ENCODE assay signal across 10 cellular contexts in genomic region chr16:54446639-54447038, GRCh38.
DNase-seq lines count a peak whose midpoint lies in the region; ATAC-seq and TF ChIP-seq lines count a peak whose summit lies in the region.
"Had no signal": no experiment of that assay in that cellular context is flagged by ENCODE, and none has a peak within 500 bp of the region (broad histone marks: within the 10 kb centered on the region; RNA-seq: fewer than 3 reads in every experiment).

No MANE protein-coding gene starts in this region.

- ATAC-seq in activated CD8-positive, alpha-beta memory T cell treated with anti-CD3 and anti-CD28 coated beads, Interleukin-2, amount 10 ng/mL, durations not matched to agents 7 days and 5 days, result no peak
- ATAC-seq in activated T-helper 17 cell treated with anti-CD3 and anti-CD28 coated beads, Interleukin-2, amount 50 U/mL, for 72 hours (replicated peaks), result no peak

- no peak overlapping the region for H3K4me3 ChIP-seq in AG04449 (ENCODE audit: low read depth, low read length)
- no peak overlapping the region for H3K4me3 ChIP-seq in endodermal cell (ENCODE audit: low read length)

- WGBS in endodermal cell (ENCODE audit: insufficient coverage in 1 of 2, insufficient read length in 1 of 2), 2 experiments, result 84 to 93% methylated on average over 8 to 10 of the region's 10 CpGs

- H3K36me3 Mint-ChIP-seq in endodermal cell (ENCODE audit: low read depth), result no peaks in the 10 kb centered on the region
- no peaks in the 10 kb centered on the region for H3K36me3 Mint-ChIP-seq in activated CD8-positive, alpha-beta memory T cell treated with anti-CD3 and anti-CD28 coated beads, Interleukin-2, amount 10 ng/mL, durations not matched to agents 7 days and 5 days
- H3K36me3 Mint-ChIP-seq in activated T-helper 17 cell treated with anti-CD3 and anti-CD28 coated beads, Interleukin-2, amount 50 U/mL, for 72 hours (ENCODE audit: low read depth), result no peaks in the 10 kb centered on the region

- POLR2A ChIA-PET in AG04449 (lab: Yijun Ruan, JAX), result interaction anchor here (0.6 to 1.6 kb wide), 2 partner anchors 13 to 63 kb away, joined by 3 to 8 read pairs; no protein-coding TSS in a partner anchor

- H3K27me3 Mint-ChIP-seq in endodermal cell (ENCODE audit: insufficient read depth), result peaks cover 11% of the 10 kb centered on the region
- H3K27me3 Mint-ChIP-seq in activated CD8-positive, alpha-beta memory T cell treated with anti-CD3 and anti-CD28 coated beads, Interleukin-2, amount 10 ng/mL, durations not matched to agents 7 days and 5 days, result peaks cover 6% of the 10 kb centered on the region
- peaks cover 18% of the 10 kb centered on the region for H3K27me3 Mint-ChIP-seq in activated T-helper 17 cell treated with anti-CD3 and anti-CD28 coated beads, Interleukin-2, amount 50 U/mL, for 72 hours

- TF ChIP-seq CTCF in AG04449 (IDR thresholded peaks at IDR 0.05; ENCODE audit: insufficient read depth, low read length, missing control alignments) (no peak), endodermal cell (conservative IDR thresholded peaks at IDR 0.05) (no peak)

- H3K36me3 ChIP-seq in endodermal cell (ENCODE audit: control insufficient read depth, insufficient read depth, low read length), result no peaks in the 10 kb centered on the region

- no peak overlapping the region for H3K27ac Mint-ChIP-seq in endodermal cell
- no peak overlapping the region for H3K27ac Mint-ChIP-seq in activated CD8-positive, alpha-beta memory T cell treated with anti-CD3 and anti-CD28 coated beads, Interleukin-2, amount 10 ng/mL, durations not matched to agents 7 days and 5 days
- H3K27ac Mint-ChIP-seq in activated T-helper 17 cell treated with anti-CD3 and anti-CD28 coated beads, Interleukin-2, amount 50 U/mL, for 72 hours, result no peak overlapping the region

- no peaks in the 10 kb centered on the region for H3K4me1 ChIP-seq in endodermal cell (ENCODE audit: control insufficient read depth, insufficient read depth, low read length)

- H3K9ac ChIP-seq in endodermal cell (ENCODE audit: extremely low read depth, low read length, poor library complexity, severe bottlenecking), result no peak overlapping the region

- DNase-seq in AG04449 (ENCODE audit: low read depth, low spot score) (peak; percentile 79), NCI-H1436 (lab: John Stamatoyannopoulos, UW) (peak; percentile 67), endodermal cell (no peak), myocyte (ENCODE audit: low read depth) (peak; percentile 93)
- DNase-seq in stimulated activated CD4-positive, alpha-beta T cell treated with anti-CD3 and anti-CD28 coated beads, Interleukin-4, amount 100 ng/mL, for 1 hour, result no peak
- DNase-seq in activated CD8-positive, alpha-beta memory T cell treated with anti-CD3 and anti-CD28 coated beads, Interleukin-2, amount 50 U/mL, for 48 hours, result no peak
- no peak for DNase-seq in activated CD8-positive, alpha-beta memory T cell treated with anti-CD3 and anti-CD28 coated beads, Interleukin-2, amount 10 ng/mL, durations not matched to agents 7 days and 5 days
- DNase-seq: COR-L47 had no signal

- H3K9me3 ChIP-seq in endodermal cell (ENCODE audit: control insufficient read depth, low read length), result peaks cover 20% of the 10 kb centered on the region

- CTCF ChIA-PET in AG04449 (lab: Yijun Ruan, JAX), result interaction anchor here (1.0 to 1.9 kb wide), 3 partner anchors 9 to 162 kb away, joined by 3 to 4 read pairs (median 3); no protein-coding TSS in a partner anchor
- CTCF ChIA-PET in activated CD8-positive, alpha-beta memory T cell treated with anti-CD3 and anti-CD28 coated beads, Interleukin-2, amount 10 ng/mL, durations not matched to agents 7 days and 5 days (lab: Charles Lee), result no interaction called here

- H3K9me3 Mint-ChIP-seq in endodermal cell, result peaks cover 9% of the 10 kb centered on the region
- no peaks in the 10 kb centered on the region for H3K9me3 Mint-ChIP-seq in activated CD8-positive, alpha-beta memory T cell treated with anti-CD3 and anti-CD28 coated beads, Interleukin-2, amount 10 ng/mL, durations not matched to agents 7 days and 5 days (ENCODE audit: low read depth)
- H3K9me3 Mint-ChIP-seq in activated T-helper 17 cell treated with anti-CD3 and anti-CD28 coated beads, Interleukin-2, amount 50 U/mL, for 72 hours, result no peaks in the 10 kb centered on the region

- peak overlapping the region; percentile 28 for H3K27ac ChIP-seq in endodermal cell (ENCODE audit: low read depth, low read length)
- H3K27ac ChIP-seq: VCaP had no signal

- no peak overlapping the region for H3K4me3 Mint-ChIP-seq in endodermal cell
- no peak overlapping the region for H3K4me3 Mint-ChIP-seq in activated CD8-positive, alpha-beta memory T cell treated with anti-CD3 and anti-CD28 coated beads, Interleukin-2, amount 10 ng/mL, durations not matched to agents 7 days and 5 days
- H3K4me3 Mint-ChIP-seq in activated T-helper 17 cell treated with anti-CD3 and anti-CD28 coated beads, Interleukin-2, amount 50 U/mL, for 72 hours, result no peak overlapping the region

- H3K4me1 Mint-ChIP-seq in endodermal cell, result peaks cover 4% of the 10 kb centered on the region
- H3K4me1 Mint-ChIP-seq in activated CD8-positive, alpha-beta memory T cell treated with anti-CD3 and anti-CD28 coated beads, Interleukin-2, amount 10 ng/mL, durations not matched to agents 7 days and 5 days, result no peaks in the 10 kb centered on the region
- no peaks in the 10 kb centered on the region for H3K4me1 Mint-ChIP-seq in activated T-helper 17 cell treated with anti-CD3 and anti-CD28 coated beads, Interleukin-2, amount 50 U/mL, for 72 hours

- no peaks in the 10 kb centered on the region for H3K27me3 ChIP-seq in endodermal cell (ENCODE audit: control insufficient read depth, insufficient read depth, low read length, poor library complexity, severe bottlenecking)

Comparison
In these comparisons a context has a peak if more than half of its experiments do, and no peak if none do; other contexts are left out.
1. DNase-seq: peak in AG04449 (single experiment), NCI-H1436 (single experiment) and myocyte (single experiment); none in endodermal cell (single experiment), stimulated activated CD4-positive, alpha-beta T cell treated with anti-CD3 and anti-CD28 coated beads, Interleukin-4, amount 100 ng/mL, for 1 hour (single experiment), activated CD8-positive, alpha-beta memory T cell treated with anti-CD3 and anti-CD28 coated beads, Interleukin-2, amount 50 U/mL, for 48 hours (single experiment) and activated CD8-positive, alpha-beta memory T cell treated with anti-CD3 and anti-CD28 coated beads, Interleukin-2, amount 10 ng/mL, durations not matched to agents 7 days and 5 days (single experiment).